Comparison of ENCODE assay signal across 11 cellular contexts in the genomic region with DNA sequence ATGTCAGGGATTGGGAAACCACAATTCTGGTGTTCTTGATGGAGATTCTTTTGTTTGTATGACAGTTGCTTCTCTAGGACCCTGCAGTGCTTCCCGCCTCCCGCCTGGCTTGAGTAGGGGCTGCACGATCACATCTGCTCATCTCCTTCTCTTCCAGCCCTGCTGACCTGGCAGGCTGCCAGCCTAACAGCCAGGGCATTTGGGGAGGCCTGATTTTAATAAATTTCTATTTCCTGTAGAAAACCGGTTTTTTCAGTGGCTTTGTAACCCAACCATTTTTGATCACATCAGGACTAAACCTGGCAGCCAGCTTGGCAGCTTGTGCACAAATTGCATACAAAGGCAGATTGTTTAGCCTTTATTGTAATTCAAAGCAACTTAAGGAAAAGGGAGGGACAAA.
A peak's percentile ranks its signal among the peaks of the same experiment; 100 is the strongest.
DNase-seq lines count a peak whose midpoint lies in the region; ATAC-seq and TF ChIP-seq lines count a peak whose summit lies in the region.
"Had no signal": no experiment of that assay in that cellular context is flagged by ENCODE, and none has a peak within 500 bp of the region (broad histone marks: within the 10 kb centered on the region; RNA-seq: fewer than 3 reads in every experiment).

No MANE protein-coding gene starts in this region.

- H2AFZ ChIP-seq in MM.1S (ENCODE audit: low read length): no peak overlapping the region

- peak; percentile 50 for DNase-seq in left ventricle myocardium superior
- DNase-seq in left cardiac atrium: no peak
- peak; percentile 95 for DNase-seq in NCI-H748 (lab: John Stamatoyannopoulos, UW; ENCODE audit: unreplicated experiment)
- DNase-seq in glutamatergic neuron: peak; percentile 58
- no peak for DNase-seq in stimulated activated naive B cell treated with anti-CD40 and anti-IgM and Interleukin-4, amounts not matched to agents 10 μg/mL and 1 μg/mL and 100 μg/mL, for 72 hours
- no peak for DNase-seq in HuH-7.5 (ENCODE audit: low spot score)
- no peak for DNase-seq in MM.1S
- DNase-seq: activated CD4-positive, CD25-positive, alpha-beta regulatory T cell; gastrocnemius medialis had no signal

- H4K20me1 ChIP-seq in MM.1S (ENCODE audit: insufficient read depth, low read length): no peaks in the 10 kb centered on the region

- H3K9me2 ChIP-seq in MM.1S (replicated peaks; ENCODE audit: insufficient read depth, low read length): no peaks in the 10 kb centered on the region

- H3K27ac ChIP-seq in MM.1S (ENCODE audit: low read length): no peak overlapping the region
- H3K27ac ChIP-seq: gastrocnemius medialis, HL-60 had no signal

- no peaks in the 10 kb centered on the region for H3K27me3 ChIP-seq in MM.1S (replicated peaks; ENCODE audit: insufficient read depth, low read length)
- H3K27me3 ChIP-seq: gastrocnemius medialis had no signal

- no peaks in the 10 kb centered on the region for H3K36me3 Mint-ChIP-seq in glutamatergic neuron (ENCODE audit: unreplicated experiment)
- no peaks in the 10 kb centered on the region for H3K36me3 Mint-ChIP-seq in stimulated activated naive B cell treated with anti-CD40 and anti-IgM and Interleukin-4, amounts not matched to agents 10 μg/mL and 1 μg/mL and 100 μg/mL, for 72 hours

- no peak overlapping the region for H3K4me3 ChIP-seq in MM.1S (ENCODE audit: low read length)
- H3K4me3 ChIP-seq: gastrocnemius medialis had no signal

- no peaks in the 10 kb centered on the region for H3F3A ChIP-seq in MM.1S (ENCODE audit: insufficient read depth, low read length)

- H3K9ac ChIP-seq in MM.1S (ENCODE audit: low read length): no peak overlapping the region

- ATAC-seq in left ventricle myocardium superior: no peak
- ATAC-seq in left cardiac atrium: no peak
- ATAC-seq in GM21619 (IDR thresholded peaks at IDR 0.05; ENCODE audit: unreplicated experiment): no peak
- no peak for ATAC-seq in stimulated activated naive B cell treated with anti-CD40 and anti-IgM and Interleukin-4, amounts not matched to agents 10 μg/mL and 1 μg/mL and 100 μg/mL, for 72 hours (replicated peaks)
- ATAC-seq: gastrocnemius medialis had no signal

- no peaks in the 10 kb centered on the region for H3K79me2 ChIP-seq in MM.1S (ENCODE audit: low read length)

- H3K27ac Mint-ChIP-seq in glutamatergic neuron (ENCODE audit: unreplicated experiment): peak overlapping the region; percentile 33
- no peak overlapping the region for H3K27ac Mint-ChIP-seq in stimulated activated naive B cell treated with anti-CD40 and anti-IgM and Interleukin-4, amounts not matched to agents 10 μg/mL and 1 μg/mL and 100 μg/mL, for 72 hours

- no peaks in the 10 kb centered on the region for H3K9me3 Mint-ChIP-seq in glutamatergic neuron (ENCODE audit: unreplicated experiment)
- no peaks in the 10 kb centered on the region for H3K9me3 Mint-ChIP-seq in stimulated activated naive B cell treated with anti-CD40 and anti-IgM and Interleukin-4, amounts not matched to agents 10 μg/mL and 1 μg/mL and 100 μg/mL, for 72 hours

- peaks cover 2% of the 10 kb centered on the region for H3K27me3 Mint-ChIP-seq in glutamatergic neuron (ENCODE audit: unreplicated experiment)
- H3K27me3 Mint-ChIP-seq in stimulated activated naive B cell treated with anti-CD40 and anti-IgM and Interleukin-4, amounts not matched to agents 10 μg/mL and 1 μg/mL and 100 μg/mL, for 72 hours: no peaks in the 10 kb centered on the region

- no peaks in the 10 kb centered on the region for H3K36me3 ChIP-seq in MM.1S (replicated peaks; ENCODE audit: insufficient read depth, low read length)
- H3K36me3 ChIP-seq: gastrocnemius medialis had no signal

- TF ChIP-seq CTCF in glutamatergic neuron (IDR thresholded peaks at IDR 0.05; ENCODE audit: partially characterized antibody, unreplicated experiment) (no peak), MM.1S (IDR thresholded peaks at IDR 0.05; ENCODE audit: low read length) (no peak)

- no peaks in the 10 kb centered on the region for H3K4me1 ChIP-seq in MM.1S (ENCODE audit: low read length)
- H3K4me1 ChIP-seq: gastrocnemius medialis had no signal

- no peaks in the 10 kb centered on the region for H3K4me1 Mint-ChIP-seq in glutamatergic neuron (ENCODE audit: low read depth, unreplicated experiment)
- no peaks in the 10 kb centered on the region for H3K4me1 Mint-ChIP-seq in stimulated activated naive B cell treated with anti-CD40 and anti-IgM and Interleukin-4, amounts not matched to agents 10 μg/mL and 1 μg/mL and 100 μg/mL, for 72 hours

- H3K9me3 ChIP-seq in MM.1S (replicated peaks; ENCODE audit: insufficient read depth, low read length): no peaks in the 10 kb centered on the region
- H3K9me3 ChIP-seq: gastrocnemius medialis had no signal

- no peak overlapping the region for H3K4me3 Mint-ChIP-seq in glutamatergic neuron (ENCODE audit: unreplicated experiment)
- H3K4me3 Mint-ChIP-seq in stimulated activated naive B cell treated with anti-CD40 and anti-IgM and Interleukin-4, amounts not matched to agents 10 μg/mL and 1 μg/mL and 100 μg/mL, for 72 hours: no peak overlapping the region

- H3K4me2 ChIP-seq in MM.1S (ENCODE audit: low read depth, low read length): no peak overlapping the region

- intact Hi-C loops in left ventricle myocardium superior (cut with micrococcal nuclease): no loop called here
- intact Hi-C loops in left cardiac atrium (cut with DNase I): no loop called here

Comparison
In these comparisons a context has a peak if more than half of its experiments do, and no peak if none do; other contexts are left out.
1. DNase-seq: peak in left ventricle myocardium superior (single experiment), NCI-H748 (single experiment) and glutamatergic neuron (single experiment); none in left cardiac atrium (single experiment), stimulated activated naive B cell treated with anti-CD40 and anti-IgM and Interleukin-4, amounts not matched to agents 10 μg/mL and 1 μg/mL and 100 μg/mL, for 72 hours (single experiment), HuH-7.5 (single experiment) and MM.1S (single experiment).